8 cellular contexts compared by ENCODE assay signal in the genomic region with DNA sequence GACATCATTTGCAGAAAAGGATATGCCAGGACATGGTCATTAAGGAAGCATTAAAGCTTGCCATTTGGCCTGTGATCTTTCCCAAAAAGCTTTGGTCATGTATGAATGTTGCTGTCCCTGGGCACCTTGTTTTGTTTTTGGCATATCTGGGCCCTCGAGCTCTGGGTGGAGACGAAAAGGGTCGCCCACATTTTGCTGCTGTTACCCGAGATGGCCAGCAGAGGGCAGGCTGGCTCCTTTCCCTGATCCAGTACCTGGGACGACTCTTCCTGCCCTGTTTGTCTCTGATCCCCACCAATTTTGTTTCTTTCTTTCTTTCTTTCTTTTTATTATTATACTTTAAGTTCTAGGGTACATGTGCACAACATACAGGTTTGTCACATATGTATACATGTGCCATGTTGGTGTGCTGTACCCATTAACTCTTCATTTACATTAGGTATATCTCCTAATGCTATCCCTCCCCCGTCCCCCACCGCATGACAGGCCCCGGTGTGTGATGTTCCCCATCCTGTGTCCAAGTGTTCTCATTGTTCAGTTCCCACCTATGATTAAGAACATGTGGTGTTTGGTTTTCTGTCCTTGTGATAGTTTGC. TPM values are rescaled to one million over a fixed set of nuclear protein-coding genes. Genes with fewer than 3 reads are reported as not detected.
DNase-seq lines count a peak whose midpoint lies in the region; ATAC-seq and TF ChIP-seq lines count a peak whose summit lies in the region.
"Not testable (repeated sequence)": the region's sequence is repeated elsewhere in the genome, so short reads cannot be mapped to it uniquely, and the experiment has no call there.

No MANE protein-coding gene starts in this region.

- H3K4me3 Mint-ChIP-seq in naive thymus-derived CD8-positive, alpha-beta T cell: not testable (repeated sequence)

- CTCF ChIA-PET in HEK293T (lab: Yijun Ruan, JAX): interaction anchor here (0.6 to 2.3 kb wide), 16 partner anchors 8 to 651 kb away, joined by 3 to 13 read pairs (median 4); no protein-coding TSS in a partner anchor

- H3K36me3 ChIP-seq in DOHH2 (ENCODE audit: control insufficient read depth, low read length); testis (ENCODE audit: low read depth, missing control alignments): not testable (repeated sequence)

- not testable (repeated sequence) for H3K4me3 ChIP-seq in DOHH2 (ENCODE audit: low read length); fibroblast of pulmonary artery (replicated peaks; ENCODE audit: low read depth, low read length); testis

- not testable (repeated sequence) for H3K4me1 Mint-ChIP-seq in naive thymus-derived CD8-positive, alpha-beta T cell

- H3K27ac Mint-ChIP-seq in naive thymus-derived CD8-positive, alpha-beta T cell: peak overlapping the region in 1 of 10 donors; percentile 68

- H3K27ac ChIP-seq in DOHH2 (ENCODE audit: low read depth, low read length); testis: not testable (repeated sequence)

- WGBS in testis, 2 donors: 31 to 39% methylated on average over 6 to 8 of the region's 8 CpGs

- H3K4me2 ChIP-seq in DOHH2 (ENCODE audit: low read length): not testable (repeated sequence)

- H3F3A ChIP-seq in DOHH2 (ENCODE audit: control insufficient read depth, insufficient read depth): not testable (repeated sequence)

- H3K9me3 ChIP-seq in DOHH2 (ENCODE audit: control insufficient read depth, insufficient read depth, low read length); testis: not testable (repeated sequence)

- DNase-seq in HEK293T (ENCODE audit: extremely low spot score) (peak; percentile 83), NCI-H1417 (lab: John Stamatoyannopoulos, UW) (peak; percentile 50 to 76 (median 51)), activated gamma-delta T cell treated with Interleukin-2 at 50 U/mL for 16 hours (peak; percentile 50), fibroblast of pulmonary artery (ENCODE audit: low read depth) (peak; percentile 44), testis (peak; percentile 59)
- peak in 8 of 10 donors; percentile 26 to 64 (median 46) for DNase-seq in naive thymus-derived CD8-positive, alpha-beta T cell

- H4K20me1 ChIP-seq in DOHH2 (ENCODE audit: control insufficient read depth, insufficient read depth, low read depth, low read length): not testable (repeated sequence)

- TF ChIP-seq CTCF in DOHH2 (IDR thresholded peaks at IDR 0.05; ENCODE audit: low read depth, low read length, poor library complexity, severe bottlenecking) (peak; percentile 75), fibroblast of pulmonary artery (IDR thresholded peaks at IDR 0.05; ENCODE audit: low read length, missing control alignments) (peak; percentile 90), testis (IDR thresholded peaks at IDR 0.05) (peak in 2 of 3 experiments; percentile 35 to 80)

- H3K9me2 ChIP-seq in DOHH2 (replicated peaks; ENCODE audit: control insufficient read depth, low read length): not testable (repeated sequence)

- intact Hi-C loops in testis (cut with DNase I; ENCODE audit: low total_unique reads): not testable (repeated sequence)

- not testable (repeated sequence) for H3K79me2 ChIP-seq in DOHH2 (ENCODE audit: control insufficient read depth, low read length)

- peaks cover 20 to 46% (median 36%) of the 10 kb centered on the region in 5 donors for H3K27me3 Mint-ChIP-seq in naive thymus-derived CD8-positive, alpha-beta T cell

- peaks cover 27% of the 10 kb centered on the region for H3K27me3 ChIP-seq in DOHH2 (ENCODE audit: control insufficient read depth, low read length)
- H3K27me3 ChIP-seq in testis: not testable (repeated sequence)

- H3K4me1 ChIP-seq in DOHH2 (ENCODE audit: control insufficient read depth, low read length); testis: not testable (repeated sequence)

- POLR2A ChIA-PET in HEK293T (lab: Yijun Ruan, JAX); naive thymus-derived CD8-positive, alpha-beta T cell (lab: Charles Lee): not testable (repeated sequence)

- H3K9me3 Mint-ChIP-seq in naive thymus-derived CD8-positive, alpha-beta T cell: not testable (repeated sequence)

- TF ChIP-seq POLR2A in testis (IDR thresholded peaks at IDR 0.05): not testable (repeated sequence)

- H3K36me3 Mint-ChIP-seq in naive thymus-derived CD8-positive, alpha-beta T cell: not testable (repeated sequence)

- ATAC-seq in SK-N-SH treated with all-trans-retinoic acid at 6 μM for 48 hours: peak; percentile 95
- peak; percentile 51 to 54 for ATAC-seq in naive thymus-derived CD8-positive, alpha-beta T cell

RNA-seq across cellular contexts. Expression of a gene that starts 22.2 kb away (rescaled TPM):
- total RNA-seq in naive thymus-derived CD8-positive, alpha-beta T cell: under 1 TPM; 0.63 to 0.65 TPM
- polyA plus RNA-seq in naive thymus-derived CD8-positive, alpha-beta T cell: under 1 TPM in 2 of 3 donors, not detected in 1; 0.08 to 0.51 TPM
- total RNA-seq in testis: 1 to 10 TPM; 8.3 to 8.7 TPM
- polyA plus RNA-seq in testis (ENCODE audit: insufficient read depth, low read depth, low replicate concordance): 7.0 TPM

RNA-seq across cellular contexts. Expression of a gene that starts 43.1 kb away (rescaled TPM):
- total RNA-seq in naive thymus-derived CD8-positive, alpha-beta T cell: 10 to 100 TPM; 30.1 to 30.2 TPM
- polyA plus RNA-seq in naive thymus-derived CD8-positive, alpha-beta T cell: 10 to 100 TPM; 36.3 to 39.8 (median 38.0) TPM
- total RNA-seq in testis: 10 to 100 TPM; 52.4 to 87.9 TPM
- 84.2 TPM for polyA plus RNA-seq in testis (ENCODE audit: insufficient read depth, low read depth, low replicate concordance)

Comparison
In these comparisons a context has a peak if more than half of its experiments do, and no peak if none do; other contexts are left out.
1. RNA of a gene that starts 22.2 kb away (total RNA-seq): 8.3 to 8.7 TPM in testis; 0.63 to 0.65 TPM in naive thymus-derived CD8-positive, alpha-beta T cell; every median in the first group is over 4 times any median in the second.
2. Peak in every context shown above with its lines, with median percentiles within 50 percentile points of each other: CTCF ChIP-seq and DNase-seq.